21 cellular contexts compared by ENCODE assay signal in genomic region chr15:37105795-37106333, GRCh38. TPM values are rescaled to one million over a fixed set of nuclear protein-coding genes. Genes with fewer than 3 reads are reported as not detected.
DNase-seq lines count a peak whose midpoint lies in the region; ATAC-seq and TF ChIP-seq lines count a peak whose summit lies in the region.
"Had no signal": no experiment of that assay in that cellular context is flagged by ENCODE, and none has a peak within 500 bp of the region (broad histone marks: within the 10 kb centered on the region; RNA-seq: fewer than 3 reads in every experiment).

No MANE protein-coding gene starts in this region.

- H3K4me1 Mint-ChIP-seq in progenitor cell of endocrine pancreas (ENCODE audit: low read depth): peaks cover 64% of the 10 kb centered on the region

- WGBS in adrenal gland, 4 donors: 25 to 35% (median 33%) methylated on average over 5 of the region's 5 CpGs
- WGBS in gastroesophageal sphincter (ENCODE audit: low coverage in 1 of 2), 2 donors: 11 to 45% methylated on average over 4 to 5 of the region's 5 CpGs
- WGBS in aorta, 2 donors: 88 to 89% methylated on average over 5 of the region's 5 CpGs

- peak overlapping the region; percentile 92 for H3K4me3 Mint-ChIP-seq in progenitor cell of endocrine pancreas (ENCODE audit: low read depth)
- H3K4me3 Mint-ChIP-seq: T-cell had no signal

- H3K9me2 ChIP-seq in DOHH2 (replicated peaks; ENCODE audit: control insufficient read depth, low read length): no peaks in the 10 kb centered on the region

- no peaks in the 10 kb centered on the region for H3K36me3 Mint-ChIP-seq in progenitor cell of endocrine pancreas (ENCODE audit: insufficient read depth)

- no peaks in the 10 kb centered on the region for H4K20me1 ChIP-seq in DOHH2 (ENCODE audit: control insufficient read depth, insufficient read depth, low read depth, low read length)
- H4K20me1 ChIP-seq: BLaER1 treated with 17β-estradiol and CSF1 and Interleukin-3, amounts not matched to agents 10 nM and 100 nM had no signal

- no peaks in the 10 kb centered on the region for H3K9me3 Mint-ChIP-seq in progenitor cell of endocrine pancreas (ENCODE audit: low read depth)

- H3K36me3 ChIP-seq in DOHH2 (ENCODE audit: control insufficient read depth, low read length) (peaks cover 2% of the 10 kb centered on the region), adrenal gland (replicated peaks in 1 of 2) (no peaks in the 10 kb centered on the region), gastroesophageal sphincter (no peaks in the 10 kb centered on the region), aorta (ENCODE audit: control insufficient read depth in 1 of 2, insufficient read depth in 2 of 2, low read length in 1 of 2) (no peaks in the 10 kb centered on the region)
- H3K36me3 ChIP-seq: BLaER1 treated with 17β-estradiol and CSF1 and Interleukin-3, amounts not matched to agents 10 nM and 100 nM; right lobe of liver; suprapubic skin had no signal

- no peak for TF ChIP-seq CTCF in DOHH2 (IDR thresholded peaks at IDR 0.05; ENCODE audit: low read depth, low read length, poor library complexity, severe bottlenecking)
- TF ChIP-seq CTCF in adrenal gland (IDR thresholded peaks at IDR 0.05): no peak
- no peak for TF ChIP-seq CTCF in gastroesophageal sphincter (IDR thresholded peaks at IDR 0.05)
- no peak for TF ChIP-seq CTCF in progenitor cell of endocrine pancreas (IDR thresholded peaks at IDR 0.05; ENCODE audit: unreplicated experiment)

- H3K79me2 ChIP-seq in DOHH2 (ENCODE audit: control insufficient read depth, low read length): peaks cover 27% of the 10 kb centered on the region

- ATAC-seq in gastroesophageal sphincter: no peak
- ATAC-seq in aorta (ENCODE audit: low FRiP score): no peak
- ATAC-seq: activated naive CD4-positive, alpha-beta T cell treated with anti-CD3 and anti-CD28 coated beads, Interleukin-2, amount 50 U/mL, for 72 hours; body of pancreas; left lobe of liver; right lobe of liver; T-cell had no signal

- H3K27ac Mint-ChIP-seq in progenitor cell of endocrine pancreas: peak overlapping the region; percentile 84

- no peaks in the 10 kb centered on the region for H3K27me3 ChIP-seq in DOHH2 (ENCODE audit: control insufficient read depth, low read length)
- H3K27me3 ChIP-seq in adrenal gland: no peaks in the 10 kb centered on the region
- H3K27me3 ChIP-seq in gastroesophageal sphincter: no peaks in the 10 kb centered on the region
- no peaks in the 10 kb centered on the region for H3K27me3 ChIP-seq in aorta (ENCODE audit: control insufficient read depth in 1 of 2, insufficient read depth in 2 of 2, low read length in 1 of 2)
- H3K27me3 ChIP-seq: body of pancreas had no signal

- no peaks in the 10 kb centered on the region for H3K27me3 Mint-ChIP-seq in progenitor cell of endocrine pancreas

- TF ChIP-seq POLR2A in adrenal gland (IDR thresholded peaks at IDR 0.05) (no peak), gastroesophageal sphincter (IDR thresholded peaks at IDR 0.05) (no peak)

- 0 out of 2 replicates have a peak overlapping the region, but pooled peaks have one; percentile 1 for H3K4me2 ChIP-seq in DOHH2 (ENCODE audit: low read length)
- H3K4me2 ChIP-seq: BLaER1 treated with 17β-estradiol and CSF1 and Interleukin-3, amounts not matched to agents 10 nM and 100 nM had no signal

- H3K27ac ChIP-seq in DOHH2 (ENCODE audit: low read depth, low read length): no peak overlapping the region
- peak overlapping the region; percentile 17 to 98 (median 98) for H3K27ac ChIP-seq in adrenal gland
- peak overlapping the region; percentile 68 to 98 (median 94) for H3K27ac ChIP-seq in gastroesophageal sphincter
- no peak overlapping the region for H3K27ac ChIP-seq in aorta (ENCODE audit: low read depth in 1 of 2, low read length in 2 of 2)
- H3K27ac ChIP-seq: BLaER1 treated with 17β-estradiol and CSF1 and Interleukin-3, amounts not matched to agents 10 nM and 100 nM; body of pancreas; right lobe of liver; suprapubic skin had no signal

- peaks cover 22% of the 10 kb centered on the region for H3F3A ChIP-seq in DOHH2 (ENCODE audit: control insufficient read depth, insufficient read depth)

- H3K4me3 ChIP-seq in DOHH2 (ENCODE audit: low read length): no peak overlapping the region
- peak overlapping the region in 1 of 4 donors; percentile 73 for H3K4me3 ChIP-seq in adrenal gland
- peak overlapping the region in 1 of 2 donors; percentile 45 for H3K4me3 ChIP-seq in gastroesophageal sphincter
- H3K4me3 ChIP-seq in aorta (ENCODE audit: low read length in 2 of 2): no peak overlapping the region
- H3K4me3 ChIP-seq: BLaER1 treated with 17β-estradiol and CSF1 and Interleukin-3, amounts not matched to agents 10 nM and 100 nM; body of pancreas; right lobe of liver had no signal

- H3K9me3 ChIP-seq in DOHH2 (ENCODE audit: control insufficient read depth, insufficient read depth, low read length) (no peaks in the 10 kb centered on the region), adrenal gland (replicated peaks in 1 of 3) (no peaks in the 10 kb centered on the region), gastroesophageal sphincter (no peaks in the 10 kb centered on the region), aorta (ENCODE audit: control insufficient read depth, low read length) (no peaks in the 10 kb centered on the region)
- H3K9me3 ChIP-seq: body of pancreas, right lobe of liver, suprapubic skin had no signal

- intact Hi-C loops in adrenal gland (cut with DNase I) (loop anchor here in 1 of 2 donors (10.0 kb wide), 1 partner anchor 221 kb away; no protein-coding TSS in a partner anchor), aorta (cut with DNase I) (loop anchor here in 1 of 2 donors (10.0 kb wide), 1 partner anchor 91 kb away; no protein-coding TSS in a partner anchor)

- no peak for TF ChIP-seq EP300 in gastroesophageal sphincter (IDR thresholded peaks at IDR 0.05)

- DNase-seq in adrenal gland (no peak), progenitor cell of endocrine pancreas (ENCODE audit: low spot score, unreplicated experiment) (no peak), cerebellar nuclear complex (lab: John Stamatoyannopoulos, UW) (no peak), DMS 273 (lab: John Stamatoyannopoulos, UW; ENCODE audit: unreplicated experiment) (no peak), aorta (no peak), NCI-H345 (lab: John Stamatoyannopoulos, UW) (no peak)
- DNase-seq: activated CD4-positive, alpha-beta T cell treated with anti-CD3 and anti-CD28 coated beads for 48 hours; Calu3; NCI-H1105; NCI-H2171 treated with DMSO at 0.1 percent for 48 hours; NCI-H526 treated with DMSO at 0.1 percent for 48 hours; occipital lobe; right lobe of liver; T-cell had no signal

- H3K4me1 ChIP-seq in DOHH2 (ENCODE audit: control insufficient read depth, low read length) (peaks cover 13% of the 10 kb centered on the region), adrenal gland (replicated peaks in 1 of 2) (peaks cover 0 to 8% of the 10 kb centered on the region in 2 donors), gastroesophageal sphincter (peaks cover 0 to 25% (median 0%) of the 10 kb centered on the region in 3 donors), aorta (ENCODE audit: control insufficient read depth in 1 of 2, insufficient read depth in 2 of 2, low read length in 2 of 2) (no peaks in the 10 kb centered on the region)

RNA-seq across cellular contexts. Expression of gene MEIS2, which starts 5.5 kb away (rescaled TPM):
- total RNA-seq in adrenal gland (100 to 1,000 TPM in 3 of 8 donors, 10 to 100 TPM in 5; 45.0 to 139 (median 76.1) TPM), gastroesophageal sphincter (100 to 1,000 TPM in 1 of 4 donors, 10 to 100 TPM in 3; 43.1 to 108 (median 85.7) TPM), progenitor cell of endocrine pancreas (133 and 143 TPM in 2 replicates), aorta (10 to 100 TPM; 29.1 to 58.7 TPM)
- polyA plus RNA-seq in adrenal gland (10 to 100 TPM; 36.2 to 75.3 (median 38.4) TPM), aorta (10 to 100 TPM; 20.7 to 22.8 TPM)

Comparison
In these comparisons a context has a peak if more than half of its experiments do, and no peak if none do; other contexts are left out.
1. H3K27ac ChIP-seq: peak in adrenal gland (5 of 5) and gastroesophageal sphincter (4 of 4); none in DOHH2 (single experiment) and aorta (0 of 2).